In genomic region chr1:34083974-34084373, GRCh38 we compare ENCODE assay signal across 6 cellular contexts.
"Had no signal": no experiment of that assay in that cellular context is flagged by ENCODE, and none has a peak within 500 bp of the region (broad histone marks: within the 10 kb centered on the region; RNA-seq: fewer than 3 reads in every experiment).

No MANE protein-coding gene starts in this region.

- H3K4me3 Mint-ChIP-seq: GM23338, H9, IgD-negative memory B cell had no signal

- H3K27ac ChIP-seq: HL-60 had no signal

- DNase-seq: H9, HCEC 1CT had no signal

- H3K27ac Mint-ChIP-seq: GM23338, H9, IgD-negative memory B cell had no signal

- H3K4me1 Mint-ChIP-seq: GM23338 had no signal

- ATAC-seq: GM23338, HepG2 had no signal

- H3K36me3 Mint-ChIP-seq: IgD-negative memory B cell had no signal

- H3K4me3 ChIP-seq: GM23338 had no signal
